Comparison of ENCODE assay signal across 1 cellular context in the genomic region with DNA sequence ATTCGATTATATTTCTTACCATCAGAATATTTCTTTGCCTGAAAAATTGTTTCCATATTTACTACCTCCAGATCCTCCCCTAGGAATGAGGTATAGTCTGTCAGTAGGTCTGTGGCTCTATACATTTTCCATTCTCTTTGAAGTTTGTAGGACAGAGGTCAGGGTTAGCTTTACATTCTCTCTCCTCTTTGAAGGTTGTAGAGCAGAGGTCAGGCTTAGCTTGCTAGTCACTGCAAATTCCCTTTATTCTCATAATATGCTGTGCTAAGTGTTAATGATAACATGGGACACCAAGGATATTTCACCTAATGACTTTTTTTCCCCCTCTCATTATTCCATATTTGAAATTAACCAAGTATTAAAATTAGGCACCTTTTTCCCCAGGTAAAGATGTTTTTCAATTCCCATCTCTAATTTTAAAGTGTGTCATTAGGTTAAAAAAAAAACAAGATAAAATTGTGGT.
TF ChIP-seq lines count a peak whose summit lies in the region.

No MANE protein-coding gene starts in this region.

TF ChIP-seq in HepG2, 621 proteins besides CTCF, POLR2A, EP300 and RAD21 (continued from another document and continues in another):
- TF ChIP-seq, protein P1, sequence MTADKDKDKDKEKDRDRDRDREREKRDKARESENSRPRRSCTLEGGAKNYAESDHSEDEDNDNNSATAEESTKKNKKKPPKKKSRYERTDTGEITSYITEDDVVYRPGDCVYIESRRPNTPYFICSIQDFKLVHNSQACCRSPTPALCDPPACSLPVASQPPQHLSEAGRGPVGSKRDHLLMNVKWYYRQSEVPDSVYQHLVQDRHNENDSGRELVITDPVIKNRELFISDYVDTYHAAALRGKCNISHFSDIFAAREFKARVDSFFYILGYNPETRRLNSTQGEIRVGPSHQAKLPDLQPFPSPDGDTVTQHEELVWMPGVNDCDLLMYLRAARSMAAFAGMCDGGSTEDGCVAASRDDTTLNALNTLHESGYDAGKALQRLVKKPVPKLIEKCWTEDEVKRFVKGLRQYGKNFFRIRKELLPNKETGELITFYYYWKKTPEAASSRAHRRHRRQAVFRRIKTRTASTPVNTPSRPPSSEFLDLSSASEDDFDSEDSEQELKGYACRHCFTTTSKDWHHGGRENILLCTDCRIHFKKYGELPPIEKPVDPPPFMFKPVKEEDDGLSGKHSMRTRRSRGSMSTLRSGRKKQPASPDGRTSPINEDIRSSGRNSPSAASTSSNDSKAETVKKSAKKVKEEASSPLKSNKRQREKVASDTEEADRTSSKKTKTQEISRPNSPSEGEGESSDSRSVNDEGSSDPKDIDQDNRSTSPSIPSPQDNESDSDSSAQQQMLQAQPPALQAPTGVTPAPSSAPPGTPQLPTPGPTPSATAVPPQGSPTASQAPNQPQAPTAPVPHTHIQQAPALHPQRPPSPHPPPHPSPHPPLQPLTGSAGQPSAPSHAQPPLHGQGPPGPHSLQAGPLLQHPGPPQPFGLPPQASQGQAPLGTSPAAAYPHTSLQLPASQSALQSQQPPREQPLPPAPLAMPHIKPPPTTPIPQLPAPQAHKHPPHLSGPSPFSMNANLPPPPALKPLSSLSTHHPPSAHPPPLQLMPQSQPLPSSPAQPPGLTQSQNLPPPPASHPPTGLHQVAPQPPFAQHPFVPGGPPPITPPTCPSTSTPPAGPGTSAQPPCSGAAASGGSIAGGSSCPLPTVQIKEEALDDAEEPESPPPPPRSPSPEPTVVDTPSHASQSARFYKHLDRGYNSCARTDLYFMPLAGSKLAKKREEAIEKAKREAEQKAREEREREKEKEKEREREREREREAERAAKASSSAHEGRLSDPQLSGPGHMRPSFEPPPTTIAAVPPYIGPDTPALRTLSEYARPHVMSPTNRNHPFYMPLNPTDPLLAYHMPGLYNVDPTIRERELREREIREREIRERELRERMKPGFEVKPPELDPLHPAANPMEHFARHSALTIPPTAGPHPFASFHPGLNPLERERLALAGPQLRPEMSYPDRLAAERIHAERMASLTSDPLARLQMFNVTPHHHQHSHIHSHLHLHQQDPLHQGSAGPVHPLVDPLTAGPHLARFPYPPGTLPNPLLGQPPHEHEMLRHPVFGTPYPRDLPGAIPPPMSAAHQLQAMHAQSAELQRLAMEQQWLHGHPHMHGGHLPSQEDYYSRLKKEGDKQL (CRISPR knock-in tag; IDR thresholded peaks at IDR 0.05; ENCODE audit: low read depth): peak; percentile 72; the same call in 1 of the 2 replicates
- no peak for TF ChIP-seq ZKSCAN5 (CRISPR knock-in tag; IDR thresholded peaks at IDR 0.05)
- TF ChIP-seq, protein P2, sequence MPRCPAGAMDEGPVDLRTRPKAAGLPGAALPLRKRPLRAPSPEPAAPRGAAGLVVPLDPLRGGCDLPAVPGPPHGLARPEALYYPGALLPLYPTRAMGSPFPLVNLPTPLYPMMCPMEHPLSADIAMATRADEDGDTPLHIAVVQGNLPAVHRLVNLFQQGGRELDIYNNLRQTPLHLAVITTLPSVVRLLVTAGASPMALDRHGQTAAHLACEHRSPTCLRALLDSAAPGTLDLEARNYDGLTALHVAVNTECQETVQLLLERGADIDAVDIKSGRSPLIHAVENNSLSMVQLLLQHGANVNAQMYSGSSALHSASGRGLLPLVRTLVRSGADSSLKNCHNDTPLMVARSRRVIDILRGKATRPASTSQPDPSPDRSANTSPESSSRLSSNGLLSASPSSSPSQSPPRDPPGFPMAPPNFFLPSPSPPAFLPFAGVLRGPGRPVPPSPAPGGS (CRISPR knock-in tag; IDR thresholded peaks at IDR 0.05): no peak
- TF ChIP-seq RXRB (CRISPR knock-in tag; IDR thresholded peaks at IDR 0.05; ENCODE audit: borderline replicate concordance): peak; percentile 100
- TF ChIP-seq, protein P3, sequence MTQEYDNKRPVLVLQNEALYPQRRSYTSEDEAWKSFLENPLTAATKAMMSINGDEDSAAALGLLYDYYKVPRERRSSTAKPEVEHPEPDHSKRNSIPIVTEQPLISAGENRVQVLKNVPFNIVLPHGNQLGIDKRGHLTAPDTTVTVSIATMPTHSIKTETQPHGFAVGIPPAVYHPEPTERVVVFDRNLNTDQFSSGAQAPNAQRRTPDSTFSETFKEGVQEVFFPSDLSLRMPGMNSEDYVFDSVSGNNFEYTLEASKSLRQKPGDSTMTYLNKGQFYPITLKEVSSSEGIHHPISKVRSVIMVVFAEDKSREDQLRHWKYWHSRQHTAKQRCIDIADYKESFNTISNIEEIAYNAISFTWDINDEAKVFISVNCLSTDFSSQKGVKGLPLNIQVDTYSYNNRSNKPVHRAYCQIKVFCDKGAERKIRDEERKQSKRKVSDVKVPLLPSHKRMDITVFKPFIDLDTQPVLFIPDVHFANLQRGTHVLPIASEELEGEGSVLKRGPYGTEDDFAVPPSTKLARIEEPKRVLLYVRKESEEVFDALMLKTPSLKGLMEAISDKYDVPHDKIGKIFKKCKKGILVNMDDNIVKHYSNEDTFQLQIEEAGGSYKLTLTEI (CRISPR knock-in tag; conservative IDR thresholded peaks at IDR 0.05): no peak
- no peak for TF ChIP-seq ZNF530 (CRISPR knock-in tag; IDR thresholded peaks at IDR 0.05; ENCODE audit: low read depth)
- no peak for TF ChIP-seq ZSCAN31 (CRISPR knock-in tag; IDR thresholded peaks at IDR 0.05; ENCODE audit: low read depth)
- no peak for TF ChIP-seq ZNF564 (CRISPR knock-in tag; IDR thresholded peaks at IDR 0.05)
- TF ChIP-seq ELF1 (CRISPR knock-in tag; IDR thresholded peaks at IDR 0.05): no peak
- TF ChIP-seq, protein P4, sequence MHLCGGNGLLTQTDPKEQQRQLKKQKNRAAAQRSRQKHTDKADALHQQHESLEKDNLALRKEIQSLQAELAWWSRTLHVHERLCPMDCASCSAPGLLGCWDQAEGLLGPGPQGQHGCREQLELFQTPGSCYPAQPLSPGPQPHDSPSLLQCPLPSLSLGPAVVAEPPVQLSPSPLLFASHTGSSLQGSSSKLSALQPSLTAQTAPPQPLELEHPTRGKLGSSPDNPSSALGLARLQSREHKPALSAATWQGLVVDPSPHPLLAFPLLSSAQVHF (CRISPR knock-in tag; IDR thresholded peaks at IDR 0.05): no peak
- TF ChIP-seq ZNF577 (CRISPR knock-in tag; IDR thresholded peaks at IDR 0.05; ENCODE audit: borderline replicate concordance, low read depth): no peak
- no peak for TF ChIP-seq NR3C1 (CRISPR knock-in tag; IDR thresholded peaks at IDR 0.05)
- no peak for TF ChIP-seq ZNF766 (CRISPR knock-in tag; IDR thresholded peaks at IDR 0.05; ENCODE audit: borderline replicate concordance)
- TF ChIP-seq, protein P5, sequence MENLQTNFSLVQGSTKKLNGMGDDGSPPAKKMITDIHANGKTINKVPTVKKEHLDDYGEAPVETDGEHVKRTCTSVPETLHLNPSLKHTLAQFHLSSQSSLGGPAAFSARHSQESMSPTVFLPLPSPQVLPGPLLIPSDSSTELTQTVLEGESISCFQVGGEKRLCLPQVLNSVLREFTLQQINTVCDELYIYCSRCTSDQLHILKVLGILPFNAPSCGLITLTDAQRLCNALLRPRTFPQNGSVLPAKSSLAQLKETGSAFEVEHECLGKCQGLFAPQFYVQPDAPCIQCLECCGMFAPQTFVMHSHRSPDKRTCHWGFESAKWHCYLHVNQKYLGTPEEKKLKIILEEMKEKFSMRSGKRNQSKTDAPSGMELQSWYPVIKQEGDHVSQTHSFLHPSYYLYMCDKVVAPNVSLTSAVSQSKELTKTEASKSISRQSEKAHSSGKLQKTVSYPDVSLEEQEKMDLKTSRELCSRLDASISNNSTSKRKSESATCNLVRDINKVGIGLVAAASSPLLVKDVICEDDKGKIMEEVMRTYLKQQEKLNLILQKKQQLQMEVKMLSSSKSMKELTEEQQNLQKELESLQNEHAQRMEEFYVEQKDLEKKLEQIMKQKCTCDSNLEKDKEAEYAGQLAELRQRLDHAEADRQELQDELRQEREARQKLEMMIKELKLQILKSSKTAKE (CRISPR knock-in tag; IDR thresholded peaks at IDR 0.05; ENCODE audit: borderline replicate concordance): peak; percentile 46; the same call in 1 of the 2 replicates
- peak; percentile 37; the same call in 1 of the 2 replicates for TF ChIP-seq YEATS4 (CRISPR knock-in tag; IDR thresholded peaks at IDR 0.05; ENCODE audit: borderline replicate concordance)
- TF ChIP-seq, protein P6, sequence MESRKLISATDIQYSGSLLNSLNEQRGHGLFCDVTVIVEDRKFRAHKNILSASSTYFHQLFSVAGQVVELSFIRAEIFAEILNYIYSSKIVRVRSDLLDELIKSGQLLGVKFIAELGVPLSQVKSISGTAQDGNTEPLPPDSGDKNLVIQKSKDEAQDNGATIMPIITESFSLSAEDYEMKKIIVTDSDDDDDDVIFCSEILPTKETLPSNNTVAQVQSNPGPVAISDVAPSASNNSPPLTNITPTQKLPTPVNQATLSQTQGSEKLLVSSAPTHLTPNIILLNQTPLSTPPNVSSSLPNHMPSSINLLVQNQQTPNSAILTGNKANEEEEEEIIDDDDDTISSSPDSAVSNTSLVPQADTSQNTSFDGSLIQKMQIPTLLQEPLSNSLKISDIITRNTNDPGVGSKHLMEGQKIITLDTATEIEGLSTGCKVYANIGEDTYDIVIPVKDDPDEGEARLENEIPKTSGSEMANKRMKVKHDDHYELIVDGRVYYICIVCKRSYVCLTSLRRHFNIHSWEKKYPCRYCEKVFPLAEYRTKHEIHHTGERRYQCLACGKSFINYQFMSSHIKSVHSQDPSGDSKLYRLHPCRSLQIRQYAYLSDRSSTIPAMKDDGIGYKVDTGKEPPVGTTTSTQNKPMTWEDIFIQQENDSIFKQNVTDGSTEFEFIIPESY (CRISPR knock-in tag; IDR thresholded peaks at IDR 0.05): no peak
- TF ChIP-seq, protein P7, sequence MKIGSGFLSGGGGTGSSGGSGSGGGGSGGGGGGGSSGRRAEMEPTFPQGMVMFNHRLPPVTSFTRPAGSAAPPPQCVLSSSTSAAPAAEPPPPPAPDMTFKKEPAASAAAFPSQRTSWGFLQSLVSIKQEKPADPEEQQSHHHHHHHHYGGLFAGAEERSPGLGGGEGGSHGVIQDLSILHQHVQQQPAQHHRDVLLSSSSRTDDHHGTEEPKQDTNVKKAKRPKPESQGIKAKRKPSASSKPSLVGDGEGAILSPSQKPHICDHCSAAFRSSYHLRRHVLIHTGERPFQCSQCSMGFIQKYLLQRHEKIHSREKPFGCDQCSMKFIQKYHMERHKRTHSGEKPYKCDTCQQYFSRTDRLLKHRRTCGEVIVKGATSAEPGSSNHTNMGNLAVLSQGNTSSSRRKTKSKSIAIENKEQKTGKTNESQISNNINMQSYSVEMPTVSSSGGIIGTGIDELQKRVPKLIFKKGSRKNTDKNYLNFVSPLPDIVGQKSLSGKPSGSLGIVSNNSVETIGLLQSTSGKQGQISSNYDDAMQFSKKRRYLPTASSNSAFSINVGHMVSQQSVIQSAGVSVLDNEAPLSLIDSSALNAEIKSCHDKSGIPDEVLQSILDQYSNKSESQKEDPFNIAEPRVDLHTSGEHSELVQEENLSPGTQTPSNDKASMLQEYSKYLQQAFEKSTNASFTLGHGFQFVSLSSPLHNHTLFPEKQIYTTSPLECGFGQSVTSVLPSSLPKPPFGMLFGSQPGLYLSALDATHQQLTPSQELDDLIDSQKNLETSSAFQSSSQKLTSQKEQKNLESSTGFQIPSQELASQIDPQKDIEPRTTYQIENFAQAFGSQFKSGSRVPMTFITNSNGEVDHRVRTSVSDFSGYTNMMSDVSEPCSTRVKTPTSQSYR (CRISPR knock-in tag; IDR thresholded peaks at IDR 0.05; ENCODE audit: borderline replicate concordance): peak; percentile 32; the same call in 1 of the 2 replicates
- no peak for TF ChIP-seq ZNF569 (CRISPR knock-in tag; IDR thresholded peaks at IDR 0.05; ENCODE audit: borderline replicate concordance)
- TF ChIP-seq, protein P8, sequence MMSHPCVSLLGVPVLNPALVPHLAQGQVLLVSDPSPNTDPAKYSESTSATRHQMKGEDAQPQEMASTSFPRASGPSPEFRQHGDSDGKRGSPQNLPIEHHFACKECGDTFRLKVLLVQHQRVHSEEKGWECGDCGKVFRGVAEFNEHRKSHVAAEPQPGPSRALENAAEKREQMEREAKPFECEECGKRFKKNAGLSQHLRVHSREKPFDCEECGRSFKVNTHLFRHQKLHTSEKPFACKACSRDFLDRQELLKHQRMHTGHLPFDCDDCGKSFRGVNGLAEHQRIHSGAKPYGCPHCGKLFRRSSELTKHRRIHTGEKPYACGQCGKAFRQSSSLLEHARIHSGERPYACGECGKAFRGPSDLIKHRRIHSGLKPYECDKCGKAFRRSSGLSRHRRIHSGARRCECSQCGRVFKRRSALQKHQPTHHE (CRISPR knock-in tag; IDR thresholded peaks at IDR 0.05; ENCODE audit: borderline replicate concordance): no peak
- 0 out of 2 replicates have a peak, but pooled peaks have one; percentile 36 for TF ChIP-seq ZFP90 (CRISPR knock-in tag; IDR thresholded peaks at IDR 0.05; ENCODE audit: borderline replicate concordance)
- TF ChIP-seq ZFYVE20 (CRISPR knock-in tag; IDR thresholded peaks at IDR 0.05; ENCODE audit: borderline replicate concordance, low read depth): no peak
- no peak for TF ChIP-seq SMAD1 (CRISPR knock-in tag; IDR thresholded peaks at IDR 0.05; ENCODE audit: borderline replicate concordance, low read depth)
- no peak for TF ChIP-seq THYN1 (CRISPR knock-in tag; IDR thresholded peaks at IDR 0.05; ENCODE audit: borderline replicate concordance, low read depth)
- TF ChIP-seq, protein P9, sequence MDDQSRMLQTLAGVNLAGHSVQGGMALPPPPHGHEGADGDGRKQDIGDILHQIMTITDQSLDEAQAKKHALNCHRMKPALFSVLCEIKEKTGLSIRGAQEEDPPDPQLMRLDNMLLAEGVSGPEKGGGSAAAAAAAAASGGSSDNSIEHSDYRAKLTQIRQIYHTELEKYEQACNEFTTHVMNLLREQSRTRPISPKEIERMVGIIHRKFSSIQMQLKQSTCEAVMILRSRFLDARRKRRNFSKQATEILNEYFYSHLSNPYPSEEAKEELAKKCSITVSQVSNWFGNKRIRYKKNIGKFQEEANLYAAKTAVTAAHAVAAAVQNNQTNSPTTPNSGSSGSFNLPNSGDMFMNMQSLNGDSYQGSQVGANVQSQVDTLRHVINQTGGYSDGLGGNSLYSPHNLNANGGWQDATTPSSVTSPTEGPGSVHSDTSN (CRISPR knock-in tag; IDR thresholded peaks at IDR 0.05; ENCODE audit: borderline replicate concordance): no peak
- TF ChIP-seq, protein P10, sequence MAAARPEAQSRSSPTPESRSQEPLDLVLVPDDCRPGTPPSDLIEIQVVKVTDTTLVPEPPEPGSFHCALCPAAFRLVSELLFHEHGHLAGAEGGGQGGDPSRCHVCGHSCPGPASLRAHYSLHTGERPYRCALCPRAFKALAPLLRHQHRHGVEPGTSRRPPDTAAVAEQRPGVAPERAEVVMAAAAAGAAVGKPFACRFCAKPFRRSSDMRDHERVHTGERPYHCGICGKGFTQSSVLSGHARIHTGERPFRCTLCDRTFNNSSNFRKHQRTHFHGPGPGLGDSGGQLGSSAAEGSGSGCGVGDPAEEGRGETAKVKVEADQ (CRISPR knock-in tag; IDR thresholded peaks at IDR 0.05; ENCODE audit: borderline replicate concordance): no peak
- TF ChIP-seq ZC3H13 (CRISPR knock-in tag; IDR thresholded peaks at IDR 0.05): no peak
- no peak for TF ChIP-seq KLF11 (CRISPR knock-in tag; IDR thresholded peaks at IDR 0.05)
- TF ChIP-seq ZNF557 (CRISPR knock-in tag; IDR thresholded peaks at IDR 0.05): no peak
